Comparison of ENCODE assay signal across 1 cellular context in genomic region chr17:70622382-70623260, GRCh38.
TF ChIP-seq lines count a peak whose summit lies in the region.

No MANE protein-coding gene starts in this region.

TF ChIP-seq in SK-N-SH treated with all-trans-retinoic acid at 6 μM for 48 hours, 23 proteins besides CTCF, POLR2A, EP300 and RAD21 (continued from another document):
- TF ChIP-seq, protein P1, sequence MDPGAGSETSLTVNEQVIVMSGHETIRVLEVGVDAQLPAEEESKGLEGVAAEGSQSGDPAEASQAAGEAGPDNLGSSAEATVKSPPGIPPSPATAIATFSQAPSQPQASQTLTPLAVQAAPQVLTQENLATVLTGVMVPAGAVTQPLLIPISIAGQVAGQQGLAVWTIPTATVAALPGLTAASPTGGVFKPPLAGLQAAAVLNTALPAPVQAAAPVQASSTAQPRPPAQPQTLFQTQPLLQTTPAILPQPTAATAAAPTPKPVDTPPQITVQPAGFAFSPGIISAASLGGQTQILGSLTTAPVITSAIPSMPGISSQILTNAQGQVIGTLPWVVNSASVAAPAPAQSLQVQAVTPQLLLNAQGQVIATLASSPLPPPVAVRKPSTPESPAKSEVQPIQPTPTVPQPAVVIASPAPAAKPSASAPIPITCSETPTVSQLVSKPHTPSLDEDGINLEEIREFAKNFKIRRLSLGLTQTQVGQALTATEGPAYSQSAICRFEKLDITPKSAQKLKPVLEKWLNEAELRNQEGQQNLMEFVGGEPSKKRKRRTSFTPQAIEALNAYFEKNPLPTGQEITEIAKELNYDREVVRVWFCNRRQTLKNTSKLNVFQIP (CRISPR knock-in tag; IDR thresholded peaks at IDR 0.05; ENCODE audit: borderline replicate concordance, low read depth) = no peak
- TF ChIP-seq CSDC2 (CRISPR knock-in tag; IDR thresholded peaks at IDR 0.05) = no peak
TF ChIP-seq in SK-N-SH treated with all-trans-retinoic acid at 6 μM for 48 hours: peak in this region for 0.
